ENCODE assay signal across 8 cellular contexts in genomic region chr1:207797229-207797973, GRCh38. TPM values are rescaled to one million over a fixed set of nuclear protein-coding genes. Genes with fewer than 3 reads are reported as not detected.
DNase-seq lines count a peak whose midpoint lies in the region; ATAC-seq and TF ChIP-seq lines count a peak whose summit lies in the region.

No MANE protein-coding gene starts in this region.

- H3K36me3 Mint-ChIP-seq in CD14-positive monocyte (peaks cover 54 to 55% of the 10 kb centered on the region in 2 donors), naive B cell (peaks cover 10 to 15% of the 10 kb centered on the region in 2 donors)
- H3K36me3 Mint-ChIP-seq in stimulated activated memory B cell treated with anti-CD40 and anti-IgM and Interleukin-4, amounts not matched to agents 10 μg/mL and 1 μg/mL and 100 μg/mL, for 72 hours: peaks cover 21% of the 10 kb centered on the region

- H3K9me3 Mint-ChIP-seq in CD14-positive monocyte (no peaks in the 10 kb centered on the region), naive B cell (no peaks in the 10 kb centered on the region)
- no peaks in the 10 kb centered on the region for H3K9me3 Mint-ChIP-seq in stimulated activated memory B cell treated with anti-CD40 and anti-IgM and Interleukin-4, amounts not matched to agents 10 μg/mL and 1 μg/mL and 100 μg/mL, for 72 hours

- H3K4me3 Mint-ChIP-seq in CD14-positive monocyte (no peak overlapping the region), naive B cell (peak overlapping the region in 1 of 8 donors; percentile 41)
- no peak overlapping the region for H3K4me3 Mint-ChIP-seq in stimulated activated memory B cell treated with anti-CD40 and anti-IgM and Interleukin-4, amounts not matched to agents 10 μg/mL and 1 μg/mL and 100 μg/mL, for 72 hours

- intact Hi-C loops in CD14-positive monocyte (cut with micrococcal nuclease): loop anchor here in 1 of 2 donors (10.0 kb wide), 1 partner anchor 167 kb away; no protein-coding TSS in a partner anchor

- peak; percentile 85 for TF ChIP-seq CTCF in CD14-positive monocyte (IDR thresholded peaks at IDR 0.05)

- H3K27ac Mint-ChIP-seq in CD14-positive monocyte (peak overlapping the region in 2 of 7 donors; percentile 19 to 63), naive B cell (peak overlapping the region in 1 of 6 donors; percentile 65)
- no peak overlapping the region for H3K27ac Mint-ChIP-seq in stimulated activated memory B cell treated with anti-CD40 and anti-IgM and Interleukin-4, amounts not matched to agents 10 μg/mL and 1 μg/mL and 100 μg/mL, for 72 hours

- H3K4me1 Mint-ChIP-seq in CD14-positive monocyte (peaks cover 18% of the 10 kb centered on the region), naive B cell (peaks cover 33 to 40% (median 36%) of the 10 kb centered on the region in 3 donors)
- peaks cover 51% of the 10 kb centered on the region for H3K4me1 Mint-ChIP-seq in stimulated activated memory B cell treated with anti-CD40 and anti-IgM and Interleukin-4, amounts not matched to agents 10 μg/mL and 1 μg/mL and 100 μg/mL, for 72 hours

- ATAC-seq in GM19452 (IDR thresholded peaks at IDR 0.05; ENCODE audit: unreplicated experiment) (peak; percentile 71), esophagus mucosa (peak; percentile 89), naive B cell (ENCODE audit: low read depth in 2 of 2) (peak; percentile 83 to 91)
- peak; percentile 86 for ATAC-seq in stimulated activated memory B cell treated with anti-CD40 and anti-IgM and Interleukin-4, amounts not matched to agents 10 μg/mL and 1 μg/mL and 100 μg/mL, for 72 hours

- DNase-seq in CD14-positive monocyte (ENCODE audit: low spot score) (peak; percentile 75), HPDE6-E6E7 (ENCODE audit: extremely low spot score) (peak; percentile 69), OCI-M1 (lab: John Stamatoyannopoulos, UW) (peak; percentile 94), activated T-cell treated with anti-CD3 and anti-CD28 coated beads for 1 hour (ENCODE audit: low read depth) (peak; percentile 74), naive B cell (peak; percentile 48)

- H3K27me3 Mint-ChIP-seq in CD14-positive monocyte (ENCODE audit: low read depth in 3 of 3) (peaks cover 0 to 6% (median 0%) of the 10 kb centered on the region in 3 donors), naive B cell (no peaks in the 10 kb centered on the region)
- H3K27me3 Mint-ChIP-seq in stimulated activated memory B cell treated with anti-CD40 and anti-IgM and Interleukin-4, amounts not matched to agents 10 μg/mL and 1 μg/mL and 100 μg/mL, for 72 hours: no peaks in the 10 kb centered on the region

RNA-seq across cellular contexts. Expression of gene CD46, which starts 45.5 kb away (rescaled TPM):
- polyA plus RNA-seq in CD14-positive monocyte (100 to 1,000 TPM; 210 to 259 TPM), naive B cell (ENCODE audit: low read depth in 6 of 6) (100 to 1,000 TPM in 3 of 6 donors, 10 to 100 TPM in 3; 75.9 to 140 (median 98.2) TPM)
- total RNA-seq in esophagus mucosa: 136 TPM

Comparison
In these comparisons a context has a peak if more than half of its experiments do, and no peak if none do; other contexts are left out.
1. Peak in every context shown above with its lines: DNase-seq and ATAC-seq.